Comparison of ENCODE assay signal across 27 cellular contexts in genomic region chr15:69282128-69282743, GRCh38. TPM values are rescaled to one million over a fixed set of nuclear protein-coding genes. Genes with fewer than 3 reads are reported as not detected.
"Had no signal": no experiment of that assay in that cellular context is flagged by ENCODE, and none has a peak within 500 bp of the region (broad histone marks: within the 10 kb centered on the region; RNA-seq: fewer than 3 reads in every experiment).

No MANE protein-coding gene starts in this region.

- H3K9me3 ChIP-seq: left ventricle myocardium inferior, pancreas, prostate gland, sigmoid colon, spleen, testis, thyroid gland, transverse colon, upper lobe of right lung had no signal

- H3K4me3 Mint-ChIP-seq: mesothelial cell of epicardium; natural killer cell; stimulated activated memory B cell treated with anti-CD40 and anti-IgM and Interleukin-4, amounts not matched to agents 10 μg/mL and 1 μg/mL and 100 μg/mL, for 72 hours; stimulated activated naive CD8-positive, alpha-beta T cell treated with anti-CD3 and anti-CD28 coated beads, Interleukin-15, amount 100 ng/mL, for 72 hours had no signal

- H3K27me3 Mint-ChIP-seq: stimulated activated naive CD8-positive, alpha-beta T cell treated with anti-CD3 and anti-CD28 coated beads, Interleukin-15, amount 100 ng/mL, for 72 hours had no signal

- H3K4me3 ChIP-seq: hepatocyte, left ventricle myocardium inferior, lung, pancreas, prostate gland, sigmoid colon, spleen, testis, thyroid gland, transverse colon, upper lobe of right lung had no signal

- H3K27ac ChIP-seq: hepatocyte, left ventricle myocardium inferior, pancreas, prostate gland, sigmoid colon, spleen, testis, thyroid gland, transverse colon, upper lobe of right lung had no signal

- H3K4me2 ChIP-seq: hepatocyte had no signal

- H3K36me3 ChIP-seq: left ventricle myocardium inferior, pancreas, prostate gland, sigmoid colon, spleen, thyroid gland, transverse colon, upper lobe of right lung had no signal

- H3K4me1 ChIP-seq: left ventricle myocardium inferior, pancreas, prostate gland, sigmoid colon, spleen, testis, thyroid gland, transverse colon, upper lobe of right lung had no signal

- DNase-seq: islet precursor cell; left ventricle myocardium inferior; mesendoderm; naive B cell; natural killer cell; nucleus accumbens; pancreas; retina; right cardiac atrium; sigmoid colon; small intestine; spleen; stimulated activated CD4-positive, alpha-beta T cell treated with anti-CD3 and anti-CD28 coated beads, Interleukin-2, amount 100 ng/mL, for 48 hours; stimulated activated CD4-positive, alpha-beta T cell treated with anti-CD3 and anti-CD28 coated beads, Interleukin-4, amount 100 ng/mL, for 4 hours; stimulated activated CD8-positive, alpha-beta memory T cell treated with anti-CD3 and anti-CD28 coated beads, Interleukin-4, amount 100 ng/mL, for 48 hours; stimulated activated naive CD4-positive, alpha-beta T cell treated with Interleukin-2 at 50 U/mL for 16 hours; stimulated activated naive CD8-positive, alpha-beta T cell treated with anti-CD3 and anti-CD28 coated beads, Interleukin-15, amount 100 ng/mL, for 72 hours; testis; thyroid gland; transverse colon; upper lobe of right lung had no signal

- FAIRE-seq: pancreas, small intestine had no signal

- H3K27ac Mint-ChIP-seq: mesothelial cell of epicardium; natural killer cell; stimulated activated memory B cell treated with anti-CD40 and anti-IgM and Interleukin-4, amounts not matched to agents 10 μg/mL and 1 μg/mL and 100 μg/mL, for 72 hours had no signal

- ATAC-seq: natural killer cell; pancreas; right cardiac atrium; stimulated activated memory B cell treated with anti-CD40 and anti-IgM and Interleukin-4, amounts not matched to agents 10 μg/mL and 1 μg/mL and 100 μg/mL, for 72 hours; stimulated activated naive CD8-positive, alpha-beta T cell treated with anti-CD3 and anti-CD28 coated beads, Interleukin-15, amount 100 ng/mL, for 72 hours; upper lobe of right lung had no signal

- H3K27me3 ChIP-seq: hepatocyte, pancreas, testis, thyroid gland, transverse colon, upper lobe of right lung had no signal

- H3K79me2 ChIP-seq: hepatocyte had no signal

- H3K4me1 Mint-ChIP-seq: naive B cell; natural killer cell; stimulated activated memory B cell treated with anti-CD40 and anti-IgM and Interleukin-4, amounts not matched to agents 10 μg/mL and 1 μg/mL and 100 μg/mL, for 72 hours; stimulated activated naive CD8-positive, alpha-beta T cell treated with anti-CD3 and anti-CD28 coated beads, Interleukin-15, amount 100 ng/mL, for 72 hours had no signal

- H2AFZ ChIP-seq: hepatocyte had no signal

- H3K36me3 Mint-ChIP-seq: mesothelial cell of epicardium; naive B cell; natural killer cell; stimulated activated memory B cell treated with anti-CD40 and anti-IgM and Interleukin-4, amounts not matched to agents 10 μg/mL and 1 μg/mL and 100 μg/mL, for 72 hours had no signal

- H3K9me3 Mint-ChIP-seq: mesothelial cell of epicardium; natural killer cell; stimulated activated memory B cell treated with anti-CD40 and anti-IgM and Interleukin-4, amounts not matched to agents 10 μg/mL and 1 μg/mL and 100 μg/mL, for 72 hours; stimulated activated naive CD8-positive, alpha-beta T cell treated with anti-CD3 and anti-CD28 coated beads, Interleukin-15, amount 100 ng/mL, for 72 hours had no signal

RNA-seq across cellular contexts. Expression of gene PAQR5, which starts 16.5 kb away (rescaled TPM):
- polyA plus RNA-seq: neural cell had no signal
